ENCODE assay signal across 8 cellular contexts in genomic region chr1:227318852-227319607, GRCh38. TPM values are rescaled to one million over a fixed set of nuclear protein-coding genes. Genes with fewer than 3 reads are reported as not detected.
DNase-seq lines count a peak whose midpoint lies in the region; ATAC-seq and TF ChIP-seq lines count a peak whose summit lies in the region.

No MANE protein-coding gene starts in this region.

- peak; percentile 15 for ATAC-seq in activated CD8-positive, alpha-beta T cell treated with anti-CD3 and anti-CD28 coated beads for 36 hours
- ATAC-seq in foreskin keratinocyte (peak; percentile 51), GM18519 (IDR thresholded peaks at IDR 0.05; ENCODE audit: low FRiP score, unreplicated experiment) (no peak)
- ATAC-seq in naive thymus-derived CD4-positive, alpha-beta T cell: no peak

- CTCF ChIA-PET in CD8-positive, alpha-beta memory T cell (lab: Charles Lee): no interaction called here
- CTCF ChIA-PET in activated CD8-positive, alpha-beta T cell treated with anti-CD3 and anti-CD28 coated beads for 36 hours (lab: Charles Lee): no interaction called here
- CTCF ChIA-PET in naive thymus-derived CD4-positive, alpha-beta T cell (lab: Charles Lee): no interaction called here

- H3K4me1 Mint-ChIP-seq in CD8-positive, alpha-beta memory T cell: peaks cover 3 to 13% (median 7%) of the 10 kb centered on the region in 3 donors
- H3K4me1 Mint-ChIP-seq in activated CD8-positive, alpha-beta T cell treated with anti-CD3 and anti-CD28 coated beads for 36 hours (ENCODE audit: low read depth): peaks cover 2% of the 10 kb centered on the region
- peaks cover 5 to 12% (median 8%) of the 10 kb centered on the region in 7 donors for H3K4me1 Mint-ChIP-seq in naive thymus-derived CD4-positive, alpha-beta T cell

- H3K27me3 Mint-ChIP-seq in CD8-positive, alpha-beta memory T cell: peaks cover 45 to 82% of the 10 kb centered on the region in 2 donors
- peaks cover 52% of the 10 kb centered on the region for H3K27me3 Mint-ChIP-seq in activated CD8-positive, alpha-beta T cell treated with anti-CD3 and anti-CD28 coated beads for 36 hours
- H3K27me3 Mint-ChIP-seq in naive thymus-derived CD4-positive, alpha-beta T cell: peaks cover 58 to 80% (median 75%) of the 10 kb centered on the region in 5 donors

- peak overlapping the region; percentile 69 for H3K27ac ChIP-seq in CD8-positive, alpha-beta memory T cell (ENCODE audit: low read depth, low read length)
- H3K27ac ChIP-seq in foreskin keratinocyte: peak overlapping the region; percentile 64
- no peak overlapping the region for H3K27ac ChIP-seq in naive thymus-derived CD4-positive, alpha-beta T cell (ENCODE audit: low read depth, low read length)

- H3K36me3 Mint-ChIP-seq in CD8-positive, alpha-beta memory T cell: peaks cover 0 to 3% (median 0%) of the 10 kb centered on the region in 3 donors
- no peaks in the 10 kb centered on the region for H3K36me3 Mint-ChIP-seq in activated CD8-positive, alpha-beta T cell treated with anti-CD3 and anti-CD28 coated beads for 36 hours (ENCODE audit: low read depth)
- peaks cover 0 to 6% (median 0%) of the 10 kb centered on the region in 5 donors for H3K36me3 Mint-ChIP-seq in naive thymus-derived CD4-positive, alpha-beta T cell

- peak in 1 of 5 donors; percentile 6 for DNase-seq in CD8-positive, alpha-beta memory T cell
- peak; percentile 33 for DNase-seq in LHCN-M2 (ENCODE audit: low read depth)
- DNase-seq in activated CD8-positive, alpha-beta T cell treated with anti-CD3 and anti-CD28 coated beads for 36 hours: no peak
- peak in 1 of 2 donors; percentile 69 for DNase-seq in foreskin keratinocyte
- DNase-seq in naive thymus-derived CD4-positive, alpha-beta T cell: peak in 2 of 9 donors; percentile 4 to 15
- DNase-seq in GF-D8 (lab: John Stamatoyannopoulos, UW): no peak
- DNase-seq in NK-92 treated with Interleukin-12 subunit alpha and Interleukin-12 subunit beta, amount 100 ng/mL, for 24 hours (lab: John Stamatoyannopoulos, UW): no peak

- peaks cover 2 to 12% (median 9%) of the 10 kb centered on the region in 5 donors for H3K9me3 Mint-ChIP-seq in CD8-positive, alpha-beta memory T cell
- H3K9me3 Mint-ChIP-seq in activated CD8-positive, alpha-beta T cell treated with anti-CD3 and anti-CD28 coated beads for 36 hours: no peaks in the 10 kb centered on the region
- H3K9me3 Mint-ChIP-seq in naive thymus-derived CD4-positive, alpha-beta T cell: peaks cover 0 to 19% (median 6%) of the 10 kb centered on the region in 11 donors

- TF ChIP-seq CTCF in activated CD8-positive, alpha-beta T cell treated with anti-CD3 and anti-CD28 coated beads for 36 hours (IDR thresholded peaks at IDR 0.05): no peak
- TF ChIP-seq CTCF in foreskin keratinocyte (conservative IDR thresholded peaks at IDR 0.05): no peak

- H3K9me3 ChIP-seq in CD8-positive, alpha-beta memory T cell (ENCODE audit: low read length): no peaks in the 10 kb centered on the region
- no peaks in the 10 kb centered on the region for H3K9me3 ChIP-seq in naive thymus-derived CD4-positive, alpha-beta T cell (ENCODE audit: control insufficient read depth in 2 of 3, low read length in 3 of 3)

- peak overlapping the region; percentile 12 for H3K4me3 ChIP-seq in CD8-positive, alpha-beta memory T cell (ENCODE audit: low read length)
- H3K4me3 ChIP-seq in naive thymus-derived CD4-positive, alpha-beta T cell (ENCODE audit: low read length): no peak overlapping the region

- no peak overlapping the region for H3K27ac Mint-ChIP-seq in CD8-positive, alpha-beta memory T cell
- no peak overlapping the region for H3K27ac Mint-ChIP-seq in activated CD8-positive, alpha-beta T cell treated with anti-CD3 and anti-CD28 coated beads for 36 hours
- H3K27ac Mint-ChIP-seq in naive thymus-derived CD4-positive, alpha-beta T cell: peak overlapping the region in 1 of 9 donors; percentile 33

- intact Hi-C loops in activated CD8-positive, alpha-beta T cell treated with anti-CD3 and anti-CD28 coated beads for 36 hours (cut with micrococcal nuclease): no loop called here
- intact Hi-C loops in naive thymus-derived CD4-positive, alpha-beta T cell (cut with micrococcal nuclease): loop anchor here in 1 of 2 donors (5.0 kb wide), 1 partner anchor 423 kb away; no protein-coding TSS in a partner anchor

- H3K4me1 ChIP-seq in CD8-positive, alpha-beta memory T cell (ENCODE audit: insufficient read depth, low read length): peaks cover 5% of the 10 kb centered on the region
- H3K4me1 ChIP-seq in foreskin keratinocyte: no peaks in the 10 kb centered on the region
- peaks cover 0 to 4% of the 10 kb centered on the region in 2 donors for H3K4me1 ChIP-seq in naive thymus-derived CD4-positive, alpha-beta T cell (ENCODE audit: control insufficient read depth in 2 of 2, insufficient read depth in 2 of 2, low read length in 2 of 2)

- H3K27me3 ChIP-seq in CD8-positive, alpha-beta memory T cell (ENCODE audit: insufficient read depth, low read length, poor library complexity, severe bottlenecking): peaks cover 23% of the 10 kb centered on the region
- no peaks in the 10 kb centered on the region for H3K27me3 ChIP-seq in foreskin keratinocyte
- H3K27me3 ChIP-seq in naive thymus-derived CD4-positive, alpha-beta T cell (ENCODE audit: control insufficient read depth in 2 of 2, insufficient read depth in 2 of 2, low read length in 2 of 2): peaks cover 3 to 5% of the 10 kb centered on the region in 2 donors

- no peaks in the 10 kb centered on the region for H3K36me3 ChIP-seq in CD8-positive, alpha-beta memory T cell (ENCODE audit: insufficient read depth, low read length)
- no peaks in the 10 kb centered on the region for H3K36me3 ChIP-seq in naive thymus-derived CD4-positive, alpha-beta T cell (ENCODE audit: control insufficient read depth in 2 of 3, insufficient read depth in 3 of 3, low read length in 3 of 3)

- peak overlapping the region; percentile 64 to 74 (median 67) for H3K4me3 Mint-ChIP-seq in CD8-positive, alpha-beta memory T cell
- peak overlapping the region; percentile 44 for H3K4me3 Mint-ChIP-seq in activated CD8-positive, alpha-beta T cell treated with anti-CD3 and anti-CD28 coated beads for 36 hours
- peak overlapping the region; percentile 59 to 82 (median 78) for H3K4me3 Mint-ChIP-seq in naive thymus-derived CD4-positive, alpha-beta T cell

- POLR2A ChIA-PET in CD8-positive, alpha-beta memory T cell (lab: Charles Lee): no interaction called here
- POLR2A ChIA-PET in activated CD8-positive, alpha-beta T cell treated with anti-CD3 and anti-CD28 coated beads for 36 hours (lab: Charles Lee): no interaction called here
- POLR2A ChIA-PET in naive thymus-derived CD4-positive, alpha-beta T cell (lab: Charles Lee): no interaction called here

RNA-seq across cellular contexts. Expression of gene CDC42BPA, which starts 0.7 kb away (rescaled TPM):
- under 1 TPM; 0.42 to 0.72 TPM for total RNA-seq in CD8-positive, alpha-beta memory T cell
- 0.44 TPM for polyA plus RNA-seq in CD8-positive, alpha-beta memory T cell
- total RNA-seq in LHCN-M2 (2014; rRNA removed): 29.8 and 38.2 TPM in 2 replicates
- 10.2 TPM for polyA plus RNA-seq in LHCN-M2 (2012)
- total RNA-seq in activated CD8-positive, alpha-beta T cell treated with anti-CD3 and anti-CD28 coated beads for 36 hours: 1 to 10 TPM; 1.8 to 2.1 TPM
- total RNA-seq in foreskin keratinocyte: 16.4 and 18.0 TPM in 2 replicates
- 3.8 and 4.0 TPM in 2 replicates for polyA plus RNA-seq in foreskin keratinocyte
- total RNA-seq in naive thymus-derived CD4-positive, alpha-beta T cell: 1 to 10 TPM in 4 of 5 experiments, under 1 TPM in 1; 0.78 to 2.0 (median 1.4) TPM
- under 1 TPM in 1 of 2 donors, not detected in 1; 0.05 TPM for polyA plus RNA-seq in naive thymus-derived CD4-positive, alpha-beta T cell

Comparison
In these comparisons a context has a peak if more than half of its experiments do, and no peak if none do; other contexts are left out.
1. ATAC-seq: peak in activated CD8-positive, alpha-beta T cell treated with anti-CD3 and anti-CD28 coated beads for 36 hours (single experiment) and foreskin keratinocyte (single experiment); none in naive thymus-derived CD4-positive, alpha-beta T cell (single experiment) and GM18519 (single experiment).
2. Peak in every context shown above with its lines, with median percentiles within 50 percentile points of each other: H3K4me3 Mint-ChIP-seq.